In genomic region chr20:10984294-10984693, GRCh38 we compare ENCODE assay signal across 27 cellular contexts.
A peak's percentile ranks its signal among the peaks of the same experiment; 100 is the strongest.
DNase-seq lines count a peak whose midpoint lies in the region; ATAC-seq, FAIRE-seq and TF ChIP-seq lines count a peak whose summit lies in the region.
"Had no signal": no experiment of that assay in that cellular context is flagged by ENCODE, and none has a peak within 500 bp of the region (broad histone marks: within the 10 kb centered on the region; RNA-seq: fewer than 3 reads in every experiment).

No MANE protein-coding gene starts in this region.

- intact Hi-C loops in IMR-90 (cut with micrococcal nuclease) (loop anchor here (10.0 kb wide), 1 partner anchor 281 kb away; no protein-coding TSS in a partner anchor), gastrocnemius medialis (cut with DNase I; ENCODE audit: low total_unique reads) (no loop called here)

- H3K4me3 ChIP-seq in IMR-90 (ENCODE audit: insufficient read depth, low read depth, low read length) (no peak overlapping the region), fibroblast of the aortic adventitia (ENCODE audit: low read depth, low read length) (no peak overlapping the region), gastrocnemius medialis (no peak overlapping the region)
- H3K4me3 ChIP-seq: breast epithelium, prostate gland, sigmoid colon, SJCRH30, thyroid gland had no signal

- H3K79me1 ChIP-seq in IMR-90 (ENCODE audit: low read depth in 1 of 2, low read length in 2 of 2): no peaks in the 10 kb centered on the region

- H3K27ac ChIP-seq in IMR-90 (ENCODE audit: insufficient read depth, low read length): no peak overlapping the region
- H3K27ac ChIP-seq in gastrocnemius medialis: peak overlapping the region in 3 of 4 donors; percentile 29 to 89 (median 81)
- H3K27ac ChIP-seq: sigmoid colon, SJCRH30, thyroid gland, WERI-Rb-1 had no signal

- no peak for FAIRE-seq in H54 (lab: Jason Lieb, UNC)
- FAIRE-seq: RCC 7860 had no signal

- ATAC-seq in IMR-90 (ENCODE audit: low read depth) (no peak), gastrocnemius medialis (no peak), GM21723 (IDR thresholded peaks at IDR 0.05; ENCODE audit: unreplicated experiment) (no peak), HG03354 (IDR thresholded peaks at IDR 0.05; ENCODE audit: poor library complexity, severe bottlenecking, unreplicated experiment) (no peak)
- ATAC-seq: activated naive CD4-positive, alpha-beta T cell treated with anti-CD3 and anti-CD28 coated beads, Interleukin-2, amount 50 U/mL, for 72 hours; left lobe of liver had no signal

- no peaks in the 10 kb centered on the region for H4K20me1 ChIP-seq in IMR-90 (ENCODE audit: insufficient read depth, low read length)

- no peak for TF ChIP-seq POLR2A in IMR-90 (IDR thresholded peaks at IDR 0.05; ENCODE audit: low read depth, low read length)
- no peak for TF ChIP-seq POLR2A in gastrocnemius medialis (IDR thresholded peaks at IDR 0.05)
- TF ChIP-seq POLR2A in H54 (IDR thresholded peaks at IDR 0.05; ENCODE audit: low read depth, low read length): no peak

- H4K91ac ChIP-seq in IMR-90 (ENCODE audit: insufficient read depth, low read depth, low read length): no peak overlapping the region

- TF ChIP-seq RAD21 in IMR-90 (IDR thresholded peaks at IDR 0.05; ENCODE audit: low read length): no peak

- TF ChIP-seq CTCF in IMR-90 (conservative IDR thresholded peaks at IDR 0.05; ENCODE audit: low read depth, low read length) (no peak), fibroblast of the aortic adventitia (IDR thresholded peaks at IDR 0.05; ENCODE audit: insufficient read depth, low read length) (no peak), gastrocnemius medialis (IDR thresholded peaks at IDR 0.05 in 4 of 5, conservative IDR thresholded peaks at IDR 0.05 in 1 of 5) (no peak)

- H4K8ac ChIP-seq in IMR-90 (ENCODE audit: low read depth in 2 of 2, low read length in 2 of 2): no peak overlapping the region

- H3K56ac ChIP-seq in IMR-90 (ENCODE audit: extremely low read depth, insufficient read depth, low read length): no peak overlapping the region

- no TSS peak for BruUV-seq in IMR-90 (replicated peaks; lab: Mats Ljungman, UMichigan)

- CTCF ChIA-PET in IMR-90 (lab: Yijun Ruan, JAX): no interaction called here

- no peak overlapping the region for H2BK120ac ChIP-seq in IMR-90 (ENCODE audit: low read depth, low read length)

- dilution Hi-C loops in IMR-90 (cut with HindIII; ENCODE audit: low sequenced_read_pairs, unreplicated experiment): no loop called here

- H3K4me1 ChIP-seq in IMR-90 (ENCODE audit: control insufficient read depth, insufficient read depth, low read length) (peaks cover 4% of the 10 kb centered on the region), gastrocnemius medialis (peaks cover 42 to 51% of the 10 kb centered on the region in 2 donors)
- H3K4me1 ChIP-seq: breast epithelium, prostate gland, SJCRH30, thyroid gland had no signal

- no peak overlapping the region; the same call in 1 of the 2 replicates for H3K18ac ChIP-seq in IMR-90 (ENCODE audit: low read depth, low read length)

- peak overlapping the region; percentile 16; the same call in 1 of the 2 replicates for H2AK5ac ChIP-seq in IMR-90 (ENCODE audit: low read depth, low read length)

- POLR2A ChIA-PET in IMR-90 (lab: Charles Lee; ENCODE audit: unreplicated experiment): no interaction called here

- H2BK5ac ChIP-seq in IMR-90 (ENCODE audit: low read depth, low read length, poor library complexity, severe bottlenecking): no peak overlapping the region

- H3K36me3 ChIP-seq in IMR-90 (ENCODE audit: control insufficient read depth, insufficient read depth, low read length): no peaks in the 10 kb centered on the region
- H3K36me3 ChIP-seq in gastrocnemius medialis: no peaks in the 10 kb centered on the region
- H3K36me3 ChIP-seq: breast epithelium, prostate gland, sigmoid colon, SJCRH30, thyroid gland, WERI-Rb-1 had no signal

- no peaks in the 10 kb centered on the region for H3K9me1 ChIP-seq in IMR-90 (ENCODE audit: insufficient read depth, low read length)

- 100% methylated on average over 1 of the region's 4 CpGs; no CpG with 5 or more reads in 1 of the 2 experiments for WGBS in IMR-90 (ENCODE audit: extremely low coverage in 2 of 2, insufficient read length in 1 of 2), 2 experiments

- no peak overlapping the region for H2AK9ac ChIP-seq in IMR-90 (replicated peaks; ENCODE audit: low read depth, low read length, poor library complexity)

- no peak overlapping the region for H3K4me2 ChIP-seq in IMR-90 (ENCODE audit: low read depth, low read length)

- DNase-seq in IMR-90: no peak
- peak; percentile 7 for DNase-seq in NCI-H69 (lab: John Stamatoyannopoulos, UW)
- DNase-seq in fibroblast of the aortic adventitia (ENCODE audit: low read depth): peak; percentile 22
- DNase-seq in gastrocnemius medialis: peak in 1 of 2 donors; percentile 41
- DNase-seq in H54 (ENCODE audit: insufficient read length, low spot score): no peak
- DNase-seq: activated CD4-positive, alpha-beta T cell treated with anti-CD3 and anti-CD28 coated beads for 4 hours; activated effector memory CD4-positive, alpha-beta T cell treated with Interleukin-2 at 50 U/mL for 16 hours; amygdala; C1 segment of cervical spinal cord; DND-41; effector CD4-positive, alpha-beta T cell; naive B cell; NCI-H526 treated with DMSO at 0.1 percent for 48 hours; nucleus accumbens; sigmoid colon; SJCRH30; stimulated activated CD4-positive, alpha-beta T cell treated with anti-CD3 and anti-CD28 coated beads, Interleukin-4, amount 100 ng/mL, for 1 hour; T1000; thyroid gland; WERI-Rb-1 had no signal

- no peak overlapping the region for H3K23ac ChIP-seq in IMR-90 (ENCODE audit: low read depth, low read length)

- H3K27me3 ChIP-seq in IMR-90 (ENCODE audit: control insufficient read depth, insufficient read depth, low read length) (no peaks in the 10 kb centered on the region), gastrocnemius medialis (no peaks in the 10 kb centered on the region)
- H3K27me3 ChIP-seq: breast epithelium, sigmoid colon, SJCRH30, thyroid gland had no signal

- 0 out of 3 replicates have a peak overlapping the region, but pooled peaks have one; percentile 67 for H2BK15ac ChIP-seq in IMR-90 (ENCODE audit: low read depth, low read length)

- H3K4ac ChIP-seq in IMR-90 (ENCODE audit: low read depth, low read length): no peak overlapping the region

- no peak overlapping the region for H3K14ac ChIP-seq in IMR-90 (replicated peaks; ENCODE audit: low read depth, low read length)

- no peaks in the 10 kb centered on the region for H3K9me3 ChIP-seq in IMR-90 (ENCODE audit: control insufficient read depth, insufficient read depth, low read length)
- H3K9me3 ChIP-seq in gastrocnemius medialis: no peaks in the 10 kb centered on the region
- H3K9me3 ChIP-seq: breast epithelium, prostate gland, sigmoid colon, SJCRH30, thyroid gland had no signal

- 0 out of 2 replicates have a peak overlapping the region, but pooled peaks have one; percentile 3 for H2BK20ac ChIP-seq in IMR-90 (ENCODE audit: low read depth, low read length)

- in situ Hi-C loops in IMR-90 (cut with MboI; ENCODE audit: low sequenced_read_pairs) (no loop called here), gastrocnemius medialis (cut with MboI; ENCODE audit: low sequenced_read_pairs in 4 of 4) (no loop called here)

- no peak overlapping the region for H3K9ac ChIP-seq in IMR-90 (ENCODE audit: low read depth, low read length)

- H4K5ac ChIP-seq in IMR-90 (ENCODE audit: low read depth, low read length): no peak overlapping the region; the same call in 1 of the 2 replicates

- no peak overlapping the region for H2AFZ ChIP-seq in IMR-90 (replicated peaks; ENCODE audit: low read length, poor library complexity)

TF ChIP-seq in IMR-90, 13 proteins besides CTCF, POLR2A, EP300 and RAD21:
- TF ChIP-seq CEBPB (IDR thresholded peaks at IDR 0.05; ENCODE audit: low read depth, low read length) (no peak), USF2 (IDR thresholded peaks at IDR 0.05; ENCODE audit: low read depth, low read length) (no peak), BHLHE40 (IDR thresholded peaks at IDR 0.05; ENCODE audit: low read depth, low read length) (no peak), MAFK (IDR thresholded peaks at IDR 0.05; ENCODE audit: low read depth, low read length) (no peak), NFE2L2 (IDR thresholded peaks at IDR 0.05; ENCODE audit: low read depth, low read length) (no peak), MAZ (IDR thresholded peaks at IDR 0.05; ENCODE audit: borderline replicate concordance, low read depth, low read length) (no peak), ELK1 (IDR thresholded peaks at IDR 0.05; ENCODE audit: borderline replicate concordance, low read depth, low read length) (no peak), RCOR1 (IDR thresholded peaks at IDR 0.05; ENCODE audit: insufficient replicate concordance, low read length) (no peak), FOS (IDR thresholded peaks at IDR 0.05; ENCODE audit: low read depth, low read length) (no peak)

Comparison
In these comparisons a context has a peak if more than half of its experiments do, and no peak if none do; other contexts are left out.
1. DNase-seq: peak in NCI-H69 (single experiment) and fibroblast of the aortic adventitia (single experiment); none in IMR-90 (single experiment) and H54 (single experiment).